Comparison of ENCODE assay signal across 11 cellular contexts in the genomic region with DNA sequence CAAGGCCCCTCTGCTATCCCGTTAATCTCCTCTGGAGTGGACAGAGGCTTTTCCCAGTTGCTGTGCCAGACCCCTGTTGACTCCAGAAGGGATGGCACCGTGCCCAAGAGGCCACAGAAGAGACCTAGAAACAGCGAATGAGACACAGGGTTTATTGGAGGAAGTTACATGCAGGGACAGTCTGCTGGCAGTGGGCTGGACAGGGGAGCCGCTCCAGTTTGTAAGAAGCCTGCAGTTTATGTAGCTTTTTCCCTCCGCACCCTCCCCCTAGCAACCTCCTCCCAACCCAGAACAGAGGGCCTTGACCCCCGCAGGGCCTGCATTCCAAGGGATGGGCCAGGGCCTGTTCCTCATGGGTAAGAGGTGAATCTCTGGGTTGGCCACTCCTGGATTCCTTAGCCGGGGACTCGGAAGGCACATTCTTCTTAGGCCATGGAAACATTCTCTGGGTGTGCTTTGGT.
DNase-seq lines count a peak whose midpoint lies in the region; ATAC-seq and TF ChIP-seq lines count a peak whose summit lies in the region.
"Had no signal": no experiment of that assay in that cellular context is flagged by ENCODE, and none has a peak within 500 bp of the region (broad histone marks: within the 10 kb centered on the region; RNA-seq: fewer than 3 reads in every experiment).

No MANE protein-coding gene starts in this region.

- H3K4me1 Mint-ChIP-seq in activated CD8-positive, alpha-beta memory T cell treated with anti-CD3 and anti-CD28 coated beads, Interleukin-2, amount 10 ng/mL, durations not matched to agents 7 days and 5 days, result peaks cover 73% of the 10 kb centered on the region

- peaks cover 3% of the 10 kb centered on the region for H3K27me3 Mint-ChIP-seq in activated CD8-positive, alpha-beta memory T cell treated with anti-CD3 and anti-CD28 coated beads, Interleukin-2, amount 10 ng/mL, durations not matched to agents 7 days and 5 days

- H3K18ac ChIP-seq in mesenchymal stem cell (ENCODE audit: low read depth in 1 of 2, low read length in 2 of 2), result peak overlapping the region; percentile 86 to 96

- peak overlapping the region; percentile 95 for H2BK12ac ChIP-seq in mesenchymal stem cell (ENCODE audit: low read length in 2 of 2)

- no peak for TF ChIP-seq CTCF in uterus (IDR thresholded peaks at IDR 0.05)

- H3K27ac Mint-ChIP-seq in activated CD8-positive, alpha-beta memory T cell treated with anti-CD3 and anti-CD28 coated beads, Interleukin-2, amount 10 ng/mL, durations not matched to agents 7 days and 5 days, result peak overlapping the region; percentile 87

- peak overlapping the region; percentile 85 for H2BK15ac ChIP-seq in mesenchymal stem cell (ENCODE audit: low read depth, poor library complexity, severe bottlenecking)

- peaks cover 0 to 8% of the 10 kb centered on the region in 2 experiments for H3K36me3 ChIP-seq in mesenchymal stem cell (ENCODE audit: control insufficient read depth in 1 of 2, insufficient read depth in 2 of 2, low read depth in 1 of 2, low read length in 2 of 2)
- H3K36me3 ChIP-seq in uterus, result no peaks in the 10 kb centered on the region
- H3K36me3 ChIP-seq: vagina had no signal

- H3K36me3 Mint-ChIP-seq in activated CD8-positive, alpha-beta memory T cell treated with anti-CD3 and anti-CD28 coated beads, Interleukin-2, amount 10 ng/mL, durations not matched to agents 7 days and 5 days, result peaks cover 20% of the 10 kb centered on the region

- peak overlapping the region; percentile 53 for H3K9ac ChIP-seq in mesenchymal stem cell (ENCODE audit: low read length)

- no peak for TF ChIP-seq POLR2A in uterus (IDR thresholded peaks at IDR 0.05)

- H2AFZ ChIP-seq in mesenchymal stem cell (ENCODE audit: low read depth, low read length), result no peak overlapping the region

- no peak overlapping the region for H3K4me3 Mint-ChIP-seq in activated CD8-positive, alpha-beta memory T cell treated with anti-CD3 and anti-CD28 coated beads, Interleukin-2, amount 10 ng/mL, durations not matched to agents 7 days and 5 days

- no peaks in the 10 kb centered on the region for H3K79me1 ChIP-seq in mesenchymal stem cell (replicated peaks; ENCODE audit: low read length, poor library complexity, severe bottlenecking)

- peak overlapping the region; percentile 95 for H2BK120ac ChIP-seq in mesenchymal stem cell (ENCODE audit: low read depth, low read length)

- H3K4ac ChIP-seq in mesenchymal stem cell (ENCODE audit: low read depth in 1 of 2, low read length in 2 of 2), result peak overlapping the region; percentile 78 to 90

- 20% methylated on average over 7 of the region's 8 CpGs for WGBS in mesenchymal stem cell

- peak overlapping the region; percentile 78 for H2BK5ac ChIP-seq in mesenchymal stem cell (ENCODE audit: low read depth, low read length, poor library complexity, severe bottlenecking)

- H3K4me1 ChIP-seq in mesenchymal stem cell (ENCODE audit: control insufficient read depth, insufficient read depth, low read depth, low read length), result peaks cover 81% of the 10 kb centered on the region
- no peaks in the 10 kb centered on the region for H3K4me1 ChIP-seq in uterus

- peaks cover 3% of the 10 kb centered on the region for H3K9me3 Mint-ChIP-seq in activated CD8-positive, alpha-beta memory T cell treated with anti-CD3 and anti-CD28 coated beads, Interleukin-2, amount 10 ng/mL, durations not matched to agents 7 days and 5 days (ENCODE audit: low read depth)

- peak overlapping the region; percentile 80 for H3K27ac ChIP-seq in mesenchymal stem cell (ENCODE audit: low read length, poor library complexity, severe bottlenecking)
- H3K27ac ChIP-seq in uterus, result no peak overlapping the region
- H3K27ac ChIP-seq: vagina had no signal

- H3K4me3 ChIP-seq in mesenchymal stem cell (ENCODE audit: insufficient read depth in 1 of 2, low read depth in 1 of 2, low read length in 2 of 2) (no peak overlapping the region), uterus (no peak overlapping the region)
- H3K4me3 ChIP-seq: vagina had no signal

- intact Hi-C loops in uterus (cut with DNase I; ENCODE audit: low total_unique reads), result no loop called here

- no peak for DNase-seq in activated CD8-positive, alpha-beta memory T cell treated with anti-CD3 and anti-CD28 coated beads, Interleukin-2, amount 10 ng/mL, durations not matched to agents 7 days and 5 days
- no peak for DNase-seq in activated CD8-positive, alpha-beta memory T cell treated with anti-CD3 and anti-CD28 coated beads, Interleukin-2, amount 50 U/mL, for 48 hours
- peak; percentile 46 for DNase-seq in cerebellar cortex (ENCODE audit: low spot score)
- peak; percentile 80 for DNase-seq in mesenchymal stem cell
- DNase-seq in uterus, result peak; percentile 36 to 52
- no peak for DNase-seq in NCI-H2227 (lab: John Stamatoyannopoulos, UW; ENCODE audit: unreplicated experiment)
- DNase-seq in activated gamma-delta T cell (lab: John Stamatoyannopoulos, UW), result no peak
- DNase-seq: activated CD4-positive, alpha-beta T cell treated with anti-CD3 and anti-CD28 coated beads for 4 hours; foreskin melanocyte had no signal

- H3K27me3 ChIP-seq in mesenchymal stem cell (ENCODE audit: control insufficient read depth in 1 of 2, insufficient read depth in 1 of 2, low read length in 2 of 2), result peaks cover 0 to 6% of the 10 kb centered on the region in 2 experiments
- H3K27me3 ChIP-seq in uterus, result no peaks in the 10 kb centered on the region
- H3K27me3 ChIP-seq: vagina had no signal

- H4K91ac ChIP-seq in mesenchymal stem cell (ENCODE audit: low read length), result peak overlapping the region; percentile 96

- no peak for ATAC-seq in activated CD8-positive, alpha-beta memory T cell treated with anti-CD3 and anti-CD28 coated beads, Interleukin-2, amount 10 ng/mL, durations not matched to agents 7 days and 5 days
- no peak for ATAC-seq in HG03039 (IDR thresholded peaks at IDR 0.05; ENCODE audit: unreplicated experiment)

- H3K14ac ChIP-seq in mesenchymal stem cell (ENCODE audit: low read length in 2 of 2), result no peak overlapping the region

- H4K8ac ChIP-seq in mesenchymal stem cell (ENCODE audit: low read length), result peak overlapping the region; percentile 86

- no peak overlapping the region for H3K4me2 ChIP-seq in mesenchymal stem cell (ENCODE audit: low read length, poor library complexity, severe bottlenecking)

- peak overlapping the region; percentile 57 for H2AK5ac ChIP-seq in mesenchymal stem cell (ENCODE audit: low read length, severe bottlenecking)

- H3K23ac ChIP-seq in mesenchymal stem cell (ENCODE audit: low read length in 2 of 2), result no peak overlapping the region

- no peaks in the 10 kb centered on the region for H3K9me3 ChIP-seq in mesenchymal stem cell (ENCODE audit: control insufficient read depth, low read length)
- no peaks in the 10 kb centered on the region for H3K9me3 ChIP-seq in uterus
- H3K9me3 ChIP-seq: vagina had no signal

- CTCF ChIA-PET in activated CD8-positive, alpha-beta memory T cell treated with anti-CD3 and anti-CD28 coated beads, Interleukin-2, amount 10 ng/mL, durations not matched to agents 7 days and 5 days (lab: Charles Lee), result interaction anchor here (1.0 to 3.1 kb wide), 3 partner anchors 11 to 43 kb away, joined by 3 to 11 read pairs (median 3); no protein-coding TSS in a partner anchor

Comparison
In these comparisons a context has a peak if more than half of its experiments do, and no peak if none do; other contexts are left out.
1. DNase-seq: peak in cerebellar cortex (single experiment), mesenchymal stem cell (single experiment) and uterus (2 of 2); none in activated CD8-positive, alpha-beta memory T cell treated with anti-CD3 and anti-CD28 coated beads, Interleukin-2, amount 10 ng/mL, durations not matched to agents 7 days and 5 days (single experiment), activated CD8-positive, alpha-beta memory T cell treated with anti-CD3 and anti-CD28 coated beads, Interleukin-2, amount 50 U/mL, for 48 hours (single experiment), NCI-H2227 (single experiment) and activated gamma-delta T cell (single experiment).